ENCODE assay signal across 19 cellular contexts in the genomic region with DNA sequence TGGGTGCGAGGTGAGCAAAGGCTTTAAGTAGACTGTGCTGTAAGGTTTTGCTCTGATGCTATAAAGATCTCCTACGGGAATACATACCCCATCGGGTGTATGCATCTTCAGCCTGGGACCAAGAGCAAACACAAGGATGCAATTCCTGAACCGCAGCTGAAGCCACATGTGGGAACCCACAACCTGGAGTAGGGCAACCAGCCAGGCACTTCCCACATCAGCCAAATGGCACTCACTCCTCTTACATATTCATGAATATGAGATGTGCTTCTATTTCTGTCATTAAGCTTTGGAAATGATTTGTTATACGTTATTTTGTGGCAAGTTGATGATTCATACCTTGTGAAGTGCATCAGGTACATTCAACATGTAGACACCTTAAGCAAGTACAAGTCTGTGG.
"Had no signal": no experiment of that assay in that cellular context is flagged by ENCODE, and none has a peak within 500 bp of the region (broad histone marks: within the 10 kb centered on the region; RNA-seq: fewer than 3 reads in every experiment).

No MANE protein-coding gene starts in this region.

- H3K27me3 ChIP-seq: esophagus muscularis mucosa, gastrocnemius medialis, hepatocyte, right atrium auricular region, suprapubic skin, thyroid gland, upper lobe of left lung, uterus had no signal

- H2AFZ ChIP-seq: hepatocyte had no signal

- H3K9me3 ChIP-seq: esophagus muscularis mucosa, gastrocnemius medialis, right atrium auricular region, suprapubic skin, thyroid gland, upper lobe of left lung, uterus had no signal

- H3K27ac ChIP-seq: epithelial cell of prostate, esophagus muscularis mucosa, gastrocnemius medialis, hepatocyte, right atrium auricular region, suprapubic skin, thyroid gland, upper lobe of left lung, uterus had no signal

- ATAC-seq: effector memory CD8-positive, alpha-beta T cell; gastrocnemius medialis; left colon; left ventricle myocardium superior had no signal

- H3K36me3 ChIP-seq: esophagus muscularis mucosa, gastrocnemius medialis, right atrium auricular region, suprapubic skin, thyroid gland, upper lobe of left lung, uterus had no signal

- H3K79me2 ChIP-seq: hepatocyte had no signal

- H3K4me1 ChIP-seq: esophagus muscularis mucosa, gastrocnemius medialis, right atrium auricular region, suprapubic skin, thyroid gland, upper lobe of left lung, uterus had no signal

- H3K4me2 ChIP-seq: hepatocyte, smooth muscle cell had no signal

- H3K4me3 ChIP-seq: esophagus muscularis mucosa, gastrocnemius medialis, hepatocyte, lung, right atrium auricular region, smooth muscle cell, suprapubic skin, thyroid gland, upper lobe of left lung, uterus had no signal

- DNase-seq: effector memory CD8-positive, alpha-beta T cell; gastrocnemius medialis; glutamatergic neuron; left colon; left ventricle myocardium superior; mesenchymal stem cell; naive B cell; stimulated activated CD4-positive, alpha-beta T cell treated with anti-CD3 and anti-CD28 coated beads, Interleukin-2, amount 100 ng/mL, for 48 hours; stimulated activated naive CD4-positive, alpha-beta T cell treated with Interleukin-2 at 50 U/mL for 16 hours; thyroid gland; upper lobe of left lung; uterus had no signal
